Comparison of ENCODE assay signal across 8 cellular contexts in genomic region chr16:88383401-88384221, GRCh38. TPM values are rescaled to one million over a fixed set of nuclear protein-coding genes. Genes with fewer than 3 reads are reported as not detected.
DNase-seq lines count a peak whose midpoint lies in the region; ATAC-seq and TF ChIP-seq lines count a peak whose summit lies in the region.

No MANE protein-coding gene starts in this region.

- H3K27ac ChIP-seq in PC-3 (ENCODE audit: low read length), result peak overlapping the region; percentile 60

- H4K20me1 ChIP-seq in PC-3 (ENCODE audit: low read length), result no peaks in the 10 kb centered on the region

- DNase-seq in CD1c-positive myeloid dendritic cell (ENCODE audit: extremely low spot score) (peak; percentile 13), PC-3 (peak; percentile 42), fibroblast of pulmonary artery (ENCODE audit: low read depth) (peak; percentile 31), omental fat pad (ENCODE audit: low spot score) (no peak), HuH-7 (ENCODE audit: low spot score) (no peak)

- no peaks in the 10 kb centered on the region for H3K36me3 ChIP-seq in PC-3 (ENCODE audit: low read depth, low read length)

- peaks cover 50% of the 10 kb centered on the region for H3K79me2 ChIP-seq in PC-3 (ENCODE audit: low read length)

- H3K9me2 ChIP-seq in PC-3 (replicated peaks; ENCODE audit: low read length), result no peaks in the 10 kb centered on the region

- no peaks in the 10 kb centered on the region for H3F3A ChIP-seq in PC-3 (ENCODE audit: low read length, unreplicated experiment)

- peak; percentile 40 for ATAC-seq in PC-3
- ATAC-seq in omental fat pad (ENCODE audit: low FRiP score), result peak; percentile 42
- no peak for ATAC-seq in GM21390 (IDR thresholded peaks at IDR 0.05; ENCODE audit: unreplicated experiment)
- no peak for ATAC-seq in GM21529 (IDR thresholded peaks at IDR 0.05; ENCODE audit: unreplicated experiment)
- ATAC-seq in GM18909 (IDR thresholded peaks at IDR 0.05; ENCODE audit: poor library complexity, unreplicated experiment), result no peak

- H3K27me3 ChIP-seq in PC-3 (ENCODE audit: low read length), result no peaks in the 10 kb centered on the region

- intact Hi-C loops in PC-3 (cut with micrococcal nuclease), result loop anchor here (10.0 kb wide), 1 partner anchor 49 kb away; no protein-coding TSS in a partner anchor

- no peaks in the 10 kb centered on the region for H3K9me3 ChIP-seq in PC-3 (ENCODE audit: low read length)

- H3K9ac ChIP-seq in PC-3 (ENCODE audit: low read length), result peak overlapping the region; percentile 94

- CTCF ChIA-PET in PC-3 (lab: Charles Lee), result interaction anchor here (0.6 kb wide), 1 partner anchor 512 kb away, joined by 3 read pairs; no protein-coding TSS in a partner anchor

- BruUV-seq in PC-3 (replicated peaks; lab: Mats Ljungman, UMichigan), result no TSS peak

- peaks cover 22% of the 10 kb centered on the region for H3K4me1 ChIP-seq in PC-3 (ENCODE audit: insufficient read depth, low read length)

- no peak overlapping the region for H2AFZ ChIP-seq in PC-3 (ENCODE audit: low read length)

- TF ChIP-seq CTCF in PC-3 (conservative IDR thresholded peaks at IDR 0.05; ENCODE audit: low read depth, low read length), result peak; percentile 44; the same call in 1 of the 2 replicates
- peak; percentile 42 for TF ChIP-seq CTCF in fibroblast of pulmonary artery (IDR thresholded peaks at IDR 0.05; ENCODE audit: low read length, missing control alignments)
- TF ChIP-seq CTCF in omental fat pad (IDR thresholded peaks at IDR 0.05), result no peak

- POLR2A ChIA-PET in PC-3 (lab: Charles Lee; ENCODE audit: unreplicated experiment), result no interaction called here

- peak overlapping the region; percentile 68 for H3K4me3 ChIP-seq in PC-3 (ENCODE audit: low read length)
- peak overlapping the region; percentile 48 for H3K4me3 ChIP-seq in fibroblast of pulmonary artery (replicated peaks; ENCODE audit: low read depth, low read length)

- H3K4me2 ChIP-seq in PC-3 (ENCODE audit: low read length), result peak overlapping the region; percentile 77

RNA-seq across cellular contexts. Expression of gene ZNF469, which starts 0.9 kb away (rescaled TPM):
- total RNA-seq in PC-3 (2014; rRNA removed) (3.1 and 5.8 TPM in 2 replicates), omental fat pad (10 to 100 TPM in 1 of 4 donors, 1 to 10 TPM in 1, under 1 TPM in 2; 0.74 to 10.9 (median 0.93) TPM)

Comparison
In these comparisons a context has a peak if more than half of its experiments do, and no peak if none do; other contexts are left out.
1. DNase-seq: peak in CD1c-positive myeloid dendritic cell (single experiment), PC-3 (single experiment) and fibroblast of pulmonary artery (single experiment); none in omental fat pad (single experiment) and HuH-7 (single experiment).
2. ATAC-seq: peak in PC-3 (single experiment) and omental fat pad (single experiment); none in GM21390 (single experiment), GM21529 (single experiment) and GM18909 (single experiment).
3. CTCF ChIP-seq: peak in PC-3 (single experiment) and fibroblast of pulmonary artery (single experiment); none in omental fat pad (0 of 3).